Comparison of ENCODE assay signal across 2 cellular contexts in genomic region chr10:36692759-36693158, GRCh38.
TF ChIP-seq lines count a peak whose summit lies in the region.

No MANE protein-coding gene starts in this region.

TF ChIP-seq in GM23338, 12 proteins besides CTCF, POLR2A, EP300 and RAD21:
- TF ChIP-seq NANOG (IDR thresholded peaks at IDR 0.05; ENCODE audit: borderline replicate concordance) (no peak), POLR2AphosphoS5 (IDR thresholded peaks at IDR 0.05; ENCODE audit: low read depth) (no peak), JUNB (IDR thresholded peaks at IDR 0.05; ENCODE audit: unreplicated experiment) (no peak), ZNF331 (CRISPR knock-in tag; IDR thresholded peaks at IDR 0.05; ENCODE audit: low read depth) (no peak), EZH2phosphoT487 (IDR thresholded peaks at IDR 0.05; ENCODE audit: unreplicated experiment) (no peak), EZH2 (IDR thresholded peaks at IDR 0.05; ENCODE audit: low read depth, unreplicated experiment) (no peak)

TF ChIP-seq in H1, 55 proteins besides CTCF, POLR2A, EP300 and RAD21:
- no peak for TF ChIP-seq CTBP2 (IDR thresholded peaks at IDR 0.05; ENCODE audit: borderline replicate concordance, insufficient read depth, insufficient read length, low read length)
- no peak for TF ChIP-seq TAF1 (IDR thresholded peaks at IDR 0.05; ENCODE audit: low read depth, low read length)
- no peak for TF ChIP-seq SIN3A (conservative IDR thresholded peaks at IDR 0.05 in 1 of 2, IDR thresholded peaks at IDR 0.05 in 1 of 2; ENCODE audit: low read depth in 1 of 2, low read length in 2 of 2)
- no peak for TF ChIP-seq JUN (IDR thresholded peaks at IDR 0.05; ENCODE audit: low read depth, low read length)
- TF ChIP-seq ZNF274 (IDR thresholded peaks at IDR 0.05; ENCODE audit: borderline replicate concordance, extremely low read depth, low read length) = no peak
- no peak for TF ChIP-seq KDM1A (IDR thresholded peaks at IDR 0.05; ENCODE audit: borderline replicate concordance, low read length)
- TF ChIP-seq E2F6 (IDR thresholded peaks at IDR 0.05) = no peak
- TF ChIP-seq RNF2 (IDR thresholded peaks at IDR 0.05; ENCODE audit: borderline replicate concordance, low read depth, low read length, missing control alignments, poor library complexity, severe bottlenecking) = no peak
- no peak for TF ChIP-seq TCF12 (IDR thresholded peaks at IDR 0.05; ENCODE audit: low read depth, low read length)
- TF ChIP-seq CBX5 (IDR thresholded peaks at IDR 0.05; ENCODE audit: low read depth, low read length) = no peak
- TF ChIP-seq CBX8 (IDR thresholded peaks at IDR 0.05; ENCODE audit: borderline replicate concordance, low read depth, low read length) = no peak
- no peak for TF ChIP-seq FOSL1 (IDR thresholded peaks at IDR 0.05; ENCODE audit: insufficient read depth, low read depth, low read length)
- TF ChIP-seq MAX (IDR thresholded peaks at IDR 0.05) = no peak
- no peak for TF ChIP-seq KDM5A (IDR thresholded peaks at IDR 0.05; ENCODE audit: low read length)
- TF ChIP-seq SIRT6 (IDR thresholded peaks at IDR 0.05; ENCODE audit: low read length) = no peak
